Comparison of ENCODE assay signal across 1 cellular context in the genomic region with DNA sequence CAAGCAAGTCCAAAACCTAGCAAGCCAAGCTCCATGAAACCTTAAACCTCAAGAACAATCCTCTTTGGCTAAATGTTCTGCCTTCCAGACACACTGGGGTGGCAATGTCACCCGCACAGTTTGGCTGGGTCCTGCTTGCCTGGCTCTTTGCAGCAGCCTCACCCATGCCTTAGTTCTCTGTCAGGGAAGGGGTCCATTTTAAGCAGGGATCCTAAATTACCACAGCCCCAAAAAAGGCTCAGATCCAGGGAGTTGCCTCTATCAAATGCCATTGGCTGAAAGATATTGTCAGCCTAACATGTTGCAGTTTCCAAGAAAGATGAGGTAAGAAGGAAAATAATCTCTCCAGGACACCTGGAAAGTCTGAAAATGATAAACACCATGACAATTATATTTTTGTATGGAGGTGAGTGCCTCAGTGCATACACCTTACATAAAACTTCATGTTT.
TF ChIP-seq lines count a peak whose summit lies in the region.

No MANE protein-coding gene starts in this region.

TF ChIP-seq in K562, 482 proteins besides CTCF, POLR2A, EP300 and RAD21 (continued from another document and continues in another):
- no peak for TF ChIP-seq KHSRP (IDR thresholded peaks at IDR 0.05)
- TF ChIP-seq CHCHD3 (CRISPR knock-in tag; IDR thresholded peaks at IDR 0.05): no peak
- TF ChIP-seq ZNF644 (tag; IDR thresholded peaks at IDR 0.05; ENCODE audit: low read depth): no peak
- TF ChIP-seq MECOM (CRISPR knock-in tag; IDR thresholded peaks at IDR 0.05): no peak
- peak; percentile 92 for TF ChIP-seq DPF2 (IDR thresholded peaks at IDR 0.05)
- no peak for TF ChIP-seq ERF (CRISPR knock-in tag; IDR thresholded peaks at IDR 0.05)
- TF ChIP-seq GATA2 (CRISPR knock-in tag; IDR thresholded peaks at IDR 0.05): no peak
- peak; percentile 33 for TF ChIP-seq NEUROD1 (IDR thresholded peaks at IDR 0.05; ENCODE audit: borderline replicate concordance, low read depth, low read length, partially characterized antibody)
- no peak for TF ChIP-seq ZBTB17 (CRISPR knock-in tag; IDR thresholded peaks at IDR 0.05)
- TF ChIP-seq SMARCA4 (IDR thresholded peaks at IDR 0.05): peak; percentile 90
- TF ChIP-seq, protein P1, sequence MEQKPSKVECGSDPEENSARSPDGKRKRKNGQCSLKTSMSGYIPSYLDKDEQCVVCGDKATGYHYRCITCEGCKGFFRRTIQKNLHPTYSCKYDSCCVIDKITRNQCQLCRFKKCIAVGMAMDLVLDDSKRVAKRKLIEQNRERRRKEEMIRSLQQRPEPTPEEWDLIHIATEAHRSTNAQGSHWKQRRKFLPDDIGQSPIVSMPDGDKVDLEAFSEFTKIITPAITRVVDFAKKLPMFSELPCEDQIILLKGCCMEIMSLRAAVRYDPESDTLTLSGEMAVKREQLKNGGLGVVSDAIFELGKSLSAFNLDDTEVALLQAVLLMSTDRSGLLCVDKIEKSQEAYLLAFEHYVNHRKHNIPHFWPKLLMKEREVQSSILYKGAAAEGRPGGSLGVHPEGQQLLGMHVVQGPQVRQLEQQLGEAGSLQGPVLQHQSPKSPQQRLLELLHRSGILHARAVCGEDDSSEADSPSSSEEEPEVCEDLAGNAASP (IDR thresholded peaks at IDR 0.05): no peak
- TF ChIP-seq, protein P2, sequence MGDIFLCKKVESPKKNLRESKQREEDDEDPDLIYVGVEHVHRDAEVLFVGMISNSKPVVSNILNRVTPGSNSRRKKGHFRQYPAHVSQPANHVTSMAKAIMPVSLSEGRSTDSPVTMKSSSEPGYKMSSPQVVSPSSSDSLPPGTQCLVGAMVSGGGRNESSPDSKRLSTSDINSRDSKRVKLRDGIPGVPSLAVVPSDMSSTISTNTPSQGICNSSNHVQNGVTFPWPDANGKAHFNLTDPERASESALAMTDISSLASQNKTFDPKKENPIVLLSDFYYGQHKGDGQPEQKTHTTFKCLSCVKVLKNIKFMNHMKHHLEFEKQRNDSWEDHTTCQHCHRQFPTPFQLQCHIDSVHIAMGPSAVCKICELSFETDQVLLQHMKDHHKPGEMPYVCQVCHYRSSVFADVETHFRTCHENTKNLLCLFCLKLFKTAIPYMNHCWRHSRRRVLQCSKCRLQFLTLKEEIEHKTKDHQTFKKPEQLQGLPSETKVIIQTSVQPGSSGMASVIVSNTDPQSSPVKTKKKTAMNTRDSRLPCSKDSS (IDR thresholded peaks at IDR 0.05; ENCODE audit: low read depth, partially characterized antibody): no peak
- TF ChIP-seq, protein P3, sequence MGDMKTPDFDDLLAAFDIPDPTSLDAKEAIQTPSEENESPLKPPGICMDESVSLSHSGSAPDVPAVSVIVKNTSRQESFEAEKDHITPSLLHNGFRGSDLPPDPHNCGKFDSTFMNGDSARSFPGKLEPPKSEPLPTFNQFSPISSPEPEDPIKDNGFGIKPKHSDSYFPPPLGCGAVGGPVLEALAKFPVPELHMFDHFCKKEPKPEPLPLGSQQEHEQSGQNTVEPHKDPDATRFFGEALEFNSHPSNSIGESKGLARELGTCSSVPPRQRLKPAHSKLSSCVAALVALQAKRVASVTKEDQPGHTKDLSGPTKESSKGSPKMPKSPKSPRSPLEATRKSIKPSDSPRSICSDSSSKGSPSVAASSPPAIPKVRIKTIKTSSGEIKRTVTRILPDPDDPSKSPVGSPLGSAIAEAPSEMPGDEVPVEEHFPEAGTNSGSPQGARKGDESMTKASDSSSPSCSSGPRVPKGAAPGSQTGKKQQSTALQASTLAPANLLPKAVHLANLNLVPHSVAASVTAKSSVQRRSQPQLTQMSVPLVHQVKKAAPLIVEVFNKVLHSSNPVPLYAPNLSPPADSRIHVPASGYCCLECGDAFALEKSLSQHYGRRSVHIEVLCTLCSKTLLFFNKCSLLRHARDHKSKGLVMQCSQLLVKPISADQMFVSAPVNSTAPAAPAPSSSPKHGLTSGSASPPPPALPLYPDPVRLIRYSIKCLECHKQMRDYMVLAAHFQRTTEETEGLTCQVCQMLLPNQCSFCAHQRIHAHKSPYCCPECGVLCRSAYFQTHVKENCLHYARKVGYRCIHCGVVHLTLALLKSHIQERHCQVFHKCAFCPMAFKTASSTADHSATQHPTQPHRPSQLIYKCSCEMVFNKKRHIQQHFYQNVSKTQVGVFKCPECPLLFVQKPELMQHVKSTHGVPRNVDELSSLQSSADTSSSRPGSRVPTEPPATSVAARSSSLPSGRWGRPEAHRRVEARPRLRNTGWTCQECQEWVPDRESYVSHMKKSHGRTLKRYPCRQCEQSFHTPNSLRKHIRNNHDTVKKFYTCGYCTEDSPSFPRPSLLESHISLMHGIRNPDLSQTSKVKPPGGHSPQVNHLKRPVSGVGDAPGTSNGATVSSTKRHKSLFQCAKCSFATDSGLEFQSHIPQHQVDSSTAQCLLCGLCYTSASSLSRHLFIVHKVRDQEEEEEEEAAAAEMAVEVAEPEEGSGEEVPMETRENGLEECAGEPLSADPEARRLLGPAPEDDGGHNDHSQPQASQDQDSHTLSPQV (IDR thresholded peaks at IDR 0.05): peak; percentile 91
- TF ChIP-seq ZNF124 (CRISPR knock-in tag; IDR thresholded peaks at IDR 0.05): no peak
- no peak for TF ChIP-seq ZFP1 (CRISPR knock-in tag; IDR thresholded peaks at IDR 0.05)
- no peak for TF ChIP-seq YBX1 (IDR thresholded peaks at IDR 0.05)
- TF ChIP-seq ZNF274 (IDR thresholded peaks at IDR 0.05; ENCODE audit: borderline replicate concordance, low read depth, low read length): no peak
- TF ChIP-seq, protein P4, sequence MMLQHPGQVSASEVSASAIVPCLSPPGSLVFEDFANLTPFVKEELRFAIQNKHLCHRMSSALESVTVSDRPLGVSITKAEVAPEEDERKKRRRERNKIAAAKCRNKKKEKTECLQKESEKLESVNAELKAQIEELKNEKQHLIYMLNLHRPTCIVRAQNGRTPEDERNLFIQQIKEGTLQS (IDR thresholded peaks at IDR 0.05): peak; percentile 85
- TF ChIP-seq, protein P4 (CRISPR knock-in tag; conservative IDR thresholded peaks at IDR 0.05): no peak
- TF ChIP-seq SIRT6 (IDR thresholded peaks at IDR 0.05; ENCODE audit: low read depth, low read length): no peak
- TF ChIP-seq, protein P5, sequence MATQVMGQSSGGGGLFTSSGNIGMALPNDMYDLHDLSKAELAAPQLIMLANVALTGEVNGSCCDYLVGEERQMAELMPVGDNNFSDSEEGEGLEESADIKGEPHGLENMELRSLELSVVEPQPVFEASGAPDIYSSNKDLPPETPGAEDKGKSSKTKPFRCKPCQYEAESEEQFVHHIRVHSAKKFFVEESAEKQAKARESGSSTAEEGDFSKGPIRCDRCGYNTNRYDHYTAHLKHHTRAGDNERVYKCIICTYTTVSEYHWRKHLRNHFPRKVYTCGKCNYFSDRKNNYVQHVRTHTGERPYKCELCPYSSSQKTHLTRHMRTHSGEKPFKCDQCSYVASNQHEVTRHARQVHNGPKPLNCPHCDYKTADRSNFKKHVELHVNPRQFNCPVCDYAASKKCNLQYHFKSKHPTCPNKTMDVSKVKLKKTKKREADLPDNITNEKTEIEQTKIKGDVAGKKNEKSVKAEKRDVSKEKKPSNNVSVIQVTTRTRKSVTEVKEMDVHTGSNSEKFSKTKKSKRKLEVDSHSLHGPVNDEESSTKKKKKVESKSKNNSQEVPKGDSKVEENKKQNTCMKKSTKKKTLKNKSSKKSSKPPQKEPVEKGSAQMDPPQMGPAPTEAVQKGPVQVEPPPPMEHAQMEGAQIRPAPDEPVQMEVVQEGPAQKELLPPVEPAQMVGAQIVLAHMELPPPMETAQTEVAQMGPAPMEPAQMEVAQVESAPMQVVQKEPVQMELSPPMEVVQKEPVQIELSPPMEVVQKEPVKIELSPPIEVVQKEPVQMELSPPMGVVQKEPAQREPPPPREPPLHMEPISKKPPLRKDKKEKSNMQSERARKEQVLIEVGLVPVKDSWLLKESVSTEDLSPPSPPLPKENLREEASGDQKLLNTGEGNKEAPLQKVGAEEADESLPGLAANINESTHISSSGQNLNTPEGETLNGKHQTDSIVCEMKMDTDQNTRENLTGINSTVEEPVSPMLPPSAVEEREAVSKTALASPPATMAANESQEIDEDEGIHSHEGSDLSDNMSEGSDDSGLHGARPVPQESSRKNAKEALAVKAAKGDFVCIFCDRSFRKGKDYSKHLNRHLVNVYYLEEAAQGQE (CRISPR knock-in tag; IDR thresholded peaks at IDR 0.05; ENCODE audit: low read depth): no peak
- TF ChIP-seq CXXC5 (CRISPR knock-in tag; IDR thresholded peaks at IDR 0.05): peak; percentile 56
- TF ChIP-seq NR1H2 (CRISPR knock-in tag; IDR thresholded peaks at IDR 0.05): no peak
- no peak for TF ChIP-seq NR2C1 (IDR thresholded peaks at IDR 0.05)
- TF ChIP-seq NR2C1 (tag; IDR thresholded peaks at IDR 0.05): peak; percentile 60
- TF ChIP-seq ZNF778 (CRISPR knock-in tag; IDR thresholded peaks at IDR 0.05): no peak
- TF ChIP-seq, protein P6, sequence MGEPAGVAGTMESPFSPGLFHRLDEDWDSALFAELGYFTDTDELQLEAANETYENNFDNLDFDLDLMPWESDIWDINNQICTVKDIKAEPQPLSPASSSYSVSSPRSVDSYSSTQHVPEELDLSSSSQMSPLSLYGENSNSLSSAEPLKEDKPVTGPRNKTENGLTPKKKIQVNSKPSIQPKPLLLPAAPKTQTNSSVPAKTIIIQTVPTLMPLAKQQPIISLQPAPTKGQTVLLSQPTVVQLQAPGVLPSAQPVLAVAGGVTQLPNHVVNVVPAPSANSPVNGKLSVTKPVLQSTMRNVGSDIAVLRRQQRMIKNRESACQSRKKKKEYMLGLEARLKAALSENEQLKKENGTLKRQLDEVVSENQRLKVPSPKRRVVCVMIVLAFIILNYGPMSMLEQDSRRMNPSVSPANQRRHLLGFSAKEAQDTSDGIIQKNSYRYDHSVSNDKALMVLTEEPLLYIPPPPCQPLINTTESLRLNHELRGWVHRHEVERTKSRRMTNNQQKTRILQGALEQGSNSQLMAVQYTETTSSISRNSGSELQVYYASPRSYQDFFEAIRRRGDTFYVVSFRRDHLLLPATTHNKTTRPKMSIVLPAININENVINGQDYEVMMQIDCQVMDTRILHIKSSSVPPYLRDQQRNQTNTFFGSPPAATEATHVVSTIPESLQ (CRISPR knock-in tag; IDR thresholded peaks at IDR 0.05): no peak
- TF ChIP-seq PHTF2 (CRISPR knock-in tag; IDR thresholded peaks at IDR 0.05): no peak
- no peak for TF ChIP-seq SETDB1 (IDR thresholded peaks at IDR 0.05; ENCODE audit: low read length)
- TF ChIP-seq SMAD2 (IDR thresholded peaks at IDR 0.05; ENCODE audit: low read depth, low read length): no peak
- no peak for TF ChIP-seq ZNF133 (CRISPR knock-in tag; IDR thresholded peaks at IDR 0.05)
- TF ChIP-seq PTBP1 (IDR thresholded peaks at IDR 0.05; ENCODE audit: low read depth, low read length): no peak
- TF ChIP-seq, protein P7, sequence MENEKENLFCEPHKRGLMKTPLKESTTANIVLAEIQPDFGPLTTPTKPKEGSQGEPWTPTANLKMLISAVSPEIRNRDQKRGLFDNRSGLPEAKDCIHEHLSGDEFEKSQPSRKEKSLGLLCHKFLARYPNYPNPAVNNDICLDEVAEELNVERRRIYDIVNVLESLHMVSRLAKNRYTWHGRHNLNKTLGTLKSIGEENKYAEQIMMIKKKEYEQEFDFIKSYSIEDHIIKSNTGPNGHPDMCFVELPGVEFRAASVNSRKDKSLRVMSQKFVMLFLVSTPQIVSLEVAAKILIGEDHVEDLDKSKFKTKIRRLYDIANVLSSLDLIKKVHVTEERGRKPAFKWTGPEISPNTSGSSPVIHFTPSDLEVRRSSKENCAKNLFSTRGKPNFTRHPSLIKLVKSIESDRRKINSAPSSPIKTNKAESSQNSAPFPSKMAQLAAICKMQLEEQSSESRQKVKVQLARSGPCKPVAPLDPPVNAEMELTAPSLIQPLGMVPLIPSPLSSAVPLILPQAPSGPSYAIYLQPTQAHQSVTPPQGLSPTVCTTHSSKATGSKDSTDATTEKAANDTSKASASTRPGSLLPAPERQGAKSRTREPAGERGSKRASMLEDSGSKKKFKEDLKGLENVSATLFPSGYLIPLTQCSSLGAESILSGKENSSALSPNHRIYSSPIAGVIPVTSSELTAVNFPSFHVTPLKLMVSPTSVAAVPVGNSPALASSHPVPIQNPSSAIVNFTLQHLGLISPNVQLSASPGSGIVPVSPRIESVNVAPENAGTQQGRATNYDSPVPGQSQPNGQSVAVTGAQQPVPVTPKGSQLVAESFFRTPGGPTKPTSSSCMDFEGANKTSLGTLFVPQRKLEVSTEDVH (IDR thresholded peaks at IDR 0.05; ENCODE audit: low read depth, partially characterized antibody): no peak
- TF ChIP-seq ZNF197 (CRISPR knock-in tag; IDR thresholded peaks at IDR 0.05; ENCODE audit: low read depth): no peak
- TF ChIP-seq ZNF253 (CRISPR knock-in tag; conservative IDR thresholded peaks at IDR 0.05): no peak
- no peak for TF ChIP-seq ZNF408 (CRISPR knock-in tag; IDR thresholded peaks at IDR 0.05; ENCODE audit: low read depth)
- no peak for TF ChIP-seq CREM (IDR thresholded peaks at IDR 0.05; ENCODE audit: low read depth)
- TF ChIP-seq SMARCC2 (IDR thresholded peaks at IDR 0.05; ENCODE audit: low read depth): peak; percentile 46; the same call in 1 of the 2 replicates
- peak; percentile 55 for TF ChIP-seq MEIS2 (IDR thresholded peaks at IDR 0.05; ENCODE audit: partially characterized antibody)
- no peak for TF ChIP-seq ATF1 (CRISPR knock-in tag; IDR thresholded peaks at IDR 0.05)
- TF ChIP-seq ATF1 (tag; IDR thresholded peaks at IDR 0.05): no peak
- no peak for TF ChIP-seq ZKSCAN1 (IDR thresholded peaks at IDR 0.05; ENCODE audit: low read depth, low read length)
- no peak for TF ChIP-seq ZNF830 (CRISPR knock-in tag; IDR thresholded peaks at IDR 0.05)
- no peak for TF ChIP-seq ZNF717 (CRISPR knock-in tag; IDR thresholded peaks at IDR 0.05)
- no peak for TF ChIP-seq U2AF1 (optimal IDR thresholded peaks at IDR 0.05; ENCODE audit: low read depth, low read length)
- peak; percentile 53 for TF ChIP-seq SMAD1 (IDR thresholded peaks at IDR 0.05; ENCODE audit: low read depth, low read length, partially characterized antibody)
- no peak for TF ChIP-seq ZSCAN29 (IDR thresholded peaks at IDR 0.05)
- no peak for TF ChIP-seq STAG1 (CRISPR knock-in tag; IDR thresholded peaks at IDR 0.05; ENCODE audit: borderline replicate concordance)
- TF ChIP-seq, protein P8, sequence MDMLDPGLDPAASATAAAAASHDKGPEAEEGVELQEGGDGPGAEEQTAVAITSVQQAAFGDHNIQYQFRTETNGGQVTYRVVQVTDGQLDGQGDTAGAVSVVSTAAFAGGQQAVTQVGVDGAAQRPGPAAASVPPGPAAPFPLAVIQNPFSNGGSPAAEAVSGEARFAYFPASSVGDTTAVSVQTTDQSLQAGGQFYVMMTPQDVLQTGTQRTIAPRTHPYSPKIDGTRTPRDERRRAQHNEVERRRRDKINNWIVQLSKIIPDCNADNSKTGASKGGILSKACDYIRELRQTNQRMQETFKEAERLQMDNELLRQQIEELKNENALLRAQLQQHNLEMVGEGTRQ (CRISPR knock-in tag; IDR thresholded peaks at IDR 0.05): no peak
- peak; percentile 56; the same call in 1 of the 2 replicates for TF ChIP-seq HDAC2 (IDR thresholded peaks at IDR 0.05)
- TF ChIP-seq RBM25 (IDR thresholded peaks at IDR 0.05; ENCODE audit: low read depth, low read length, severe bottlenecking): no peak
- TF ChIP-seq EZH2 (IDR thresholded peaks at IDR 0.05; ENCODE audit: borderline replicate concordance, low read depth, low read length): no peak
- no peak for TF ChIP-seq L3MBTL2 (IDR thresholded peaks at IDR 0.05)
- TF ChIP-seq MAFG (tag; conservative IDR thresholded peaks at IDR 0.05): no peak
- TF ChIP-seq PPARD (CRISPR knock-in tag; IDR thresholded peaks at IDR 0.05): no peak
- TF ChIP-seq XRCC4 (IDR thresholded peaks at IDR 0.05; ENCODE audit: extremely low read depth, insufficient read depth, insufficient read length): no peak
- TF ChIP-seq CTBP1 (IDR thresholded peaks at IDR 0.05; ENCODE audit: borderline replicate concordance): no peak
